9 cellular contexts compared by ENCODE assay signal in genomic region chr19:50461066-50461875, GRCh38. TPM values are rescaled to one million over a fixed set of nuclear protein-coding genes. Genes with fewer than 3 reads are reported as not detected.
A peak's percentile ranks its signal among the peaks of the same experiment; 100 is the strongest.
DNase-seq lines count a peak whose midpoint lies in the region; ATAC-seq and TF ChIP-seq lines count a peak whose summit lies in the region.
"Had no signal": no experiment of that assay in that cellular context is flagged by ENCODE, and none has a peak within 500 bp of the region (broad histone marks: within the 10 kb centered on the region; RNA-seq: fewer than 3 reads in every experiment).

No MANE protein-coding gene starts in this region.

- no peaks in the 10 kb centered on the region for H3K9me3 ChIP-seq in breast epithelium
- H3K9me3 ChIP-seq: SJSA1 had no signal

- H3K27me3 ChIP-seq in breast epithelium: peaks cover 3 to 42% of the 10 kb centered on the region in 2 donors

- H3K4me3 ChIP-seq in breast epithelium: no peak overlapping the region
- H3K4me3 ChIP-seq: SJSA1 had no signal

- ATAC-seq in GM21447 (IDR thresholded peaks at IDR 0.05; ENCODE audit: unreplicated experiment): peak; percentile 49
- ATAC-seq in GM18520 (IDR thresholded peaks at IDR 0.05; ENCODE audit: unreplicated experiment): no peak

- H3K36me3 ChIP-seq in breast epithelium: no peaks in the 10 kb centered on the region
- H3K36me3 ChIP-seq: SJSA1 had no signal

- TF ChIP-seq POLR2A in breast epithelium (IDR thresholded peaks at IDR 0.05): no peak

- DNase-seq in C1 segment of cervical spinal cord (lab: John Stamatoyannopoulos, UW) (peak in 10 of 14 donors; percentile 3 to 40 (median 28)), NCI-H2029 treated with DMSO at 0.1 percent for 48 hours (lab: John Stamatoyannopoulos, UW) (peak; percentile 43), UCSD-AML1 (lab: John Stamatoyannopoulos, UW; ENCODE audit: unreplicated experiment) (peak; percentile 64), breast epithelium (ENCODE audit: low spot score in 2 of 2) (peak; percentile 40 to 65), kidney glomerular epithelial cell (lab: John Stamatoyannopoulos, UW) (peak; percentile 69)
- peak; percentile 62 for DNase-seq in stimulated activated CD4-positive, alpha-beta T cell treated with anti-CD3 and anti-CD28 coated beads, Interleukin-4, amount 100 ng/mL, for 24 hours

- intact Hi-C loops in breast epithelium (cut with DNase I; ENCODE audit: low total_unique reads): no loop called here

- no peaks in the 10 kb centered on the region for H3K4me1 ChIP-seq in breast epithelium
- H3K4me1 ChIP-seq: SJSA1 had no signal

- TF ChIP-seq CTCF in breast epithelium (IDR thresholded peaks at IDR 0.05): peak; percentile 75 to 83 (median 82)

- no peak overlapping the region for H3K27ac ChIP-seq in breast epithelium
- H3K27ac ChIP-seq: SJSA1 had no signal

RNA-seq across cellular contexts. Expression of gene EMC10, which starts 15.0 kb away (rescaled TPM):
- 10 to 100 TPM; 38.0 to 78.2 (median 64.6) TPM for total RNA-seq in breast epithelium

RNA-seq across cellular contexts. Expression of gene GARIN5A, which starts 15.4 kb away (rescaled TPM):
- total RNA-seq in breast epithelium: 1 to 10 TPM in 2 of 3 donors, under 1 TPM in 1; 0.98 to 1.3 (median 1.1) TPM
- total RNA-seq: SJSA1 had no signal

RNA-seq across cellular contexts. Expression of gene MYBPC2, which starts 28.6 kb away (rescaled TPM):
- under 1 TPM in 1 of 3 donors, not detected in 2; under 0.01 TPM for total RNA-seq in breast epithelium
- total RNA-seq: SJSA1 had no signal

RNA-seq across cellular contexts. Expression of gene SPIB, which starts 42.5 kb away (rescaled TPM):
- under 1 TPM in 1 of 3 donors, not detected in 2; 0.33 TPM for total RNA-seq in breast epithelium
- total RNA-seq: SJSA1 had no signal

RNA-seq across cellular contexts. Expression of gene JOSD2, which starts 49.7 kb away (rescaled TPM):
- 10 to 100 TPM; 14.7 to 26.7 (median 20.3) TPM for total RNA-seq in breast epithelium
